1 cellular context compared by ENCODE assay signal in genomic region chr11:34233215-34233614, GRCh38.
A peak's percentile ranks its signal among the peaks of the same experiment; 100 is the strongest.
TF ChIP-seq lines count a peak whose summit lies in the region.

No MANE protein-coding gene starts in this region.

TF ChIP-seq in HepG2, 621 proteins besides CTCF, POLR2A, EP300 and RAD21 (continued from another document):
- TF ChIP-seq, protein P1, sequence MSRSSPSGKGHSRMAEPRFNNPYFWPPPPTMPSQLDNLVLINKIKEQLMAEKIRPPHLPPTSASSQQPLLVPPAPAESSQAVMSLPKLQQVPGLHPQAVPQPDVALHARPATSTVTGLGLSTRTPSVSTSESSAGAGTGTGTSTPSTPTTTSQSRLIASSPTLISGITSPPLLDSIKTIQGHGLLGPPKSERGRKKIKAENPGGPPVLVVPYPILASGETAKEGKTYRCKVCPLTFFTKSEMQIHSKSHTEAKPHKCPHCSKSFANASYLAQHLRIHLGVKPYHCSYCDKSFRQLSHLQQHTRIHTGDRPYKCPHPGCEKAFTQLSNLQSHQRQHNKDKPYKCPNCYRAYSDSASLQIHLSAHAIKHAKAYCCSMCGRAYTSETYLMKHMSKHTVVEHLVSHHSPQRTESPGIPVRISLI (CRISPR knock-in tag; IDR thresholded peaks at IDR 0.05; ENCODE audit: borderline replicate concordance), result peak; percentile 79; the same call in 1 of the 2 replicates
- TF ChIP-seq ZBTB33 (CRISPR knock-in tag; IDR thresholded peaks at IDR 0.05) (peak; percentile 85), ADNP (CRISPR knock-in tag; IDR thresholded peaks at IDR 0.05) (0 out of 2 replicates have a peak, but pooled peaks have one; percentile 20), JDP2 (CRISPR knock-in tag; IDR thresholded peaks at IDR 0.05; ENCODE audit: borderline replicate concordance) (no peak), ZFP36 (IDR thresholded peaks at IDR 0.05; ENCODE audit: borderline replicate concordance, low read depth, low read length, partially characterized antibody) (no peak), DBP (CRISPR knock-in tag; IDR thresholded peaks at IDR 0.05; ENCODE audit: not compliant biosample characterization) (no peak), MAFG (CRISPR knock-in tag; IDR thresholded peaks at IDR 0.05) (no peak), ZNF770 (CRISPR knock-in tag; IDR thresholded peaks at IDR 0.05) (peak; percentile 98), ZMYM3 (CRISPR knock-in tag; IDR thresholded peaks at IDR 0.05) (peak; percentile 87), ZBTB38 (CRISPR knock-in tag; IDR thresholded peaks at IDR 0.05) (peak; percentile 59; the same call in 1 of the 2 replicates), POLR2G (IDR thresholded peaks at IDR 0.05; ENCODE audit: low read depth, low read length) (no peak), ZMYM2 (CRISPR knock-in tag; IDR thresholded peaks at IDR 0.05) (0 out of 2 replicates have a peak, but pooled peaks have one; percentile 31), ZNF460 (CRISPR knock-in tag; IDR thresholded peaks at IDR 0.05; ENCODE audit: borderline replicate concordance) (peak; percentile 78; the same call in 1 of the 2 replicates), TRAFD1 (CRISPR knock-in tag; IDR thresholded peaks at IDR 0.05; ENCODE audit: borderline replicate concordance) (no peak)
- TF ChIP-seq, protein P2, sequence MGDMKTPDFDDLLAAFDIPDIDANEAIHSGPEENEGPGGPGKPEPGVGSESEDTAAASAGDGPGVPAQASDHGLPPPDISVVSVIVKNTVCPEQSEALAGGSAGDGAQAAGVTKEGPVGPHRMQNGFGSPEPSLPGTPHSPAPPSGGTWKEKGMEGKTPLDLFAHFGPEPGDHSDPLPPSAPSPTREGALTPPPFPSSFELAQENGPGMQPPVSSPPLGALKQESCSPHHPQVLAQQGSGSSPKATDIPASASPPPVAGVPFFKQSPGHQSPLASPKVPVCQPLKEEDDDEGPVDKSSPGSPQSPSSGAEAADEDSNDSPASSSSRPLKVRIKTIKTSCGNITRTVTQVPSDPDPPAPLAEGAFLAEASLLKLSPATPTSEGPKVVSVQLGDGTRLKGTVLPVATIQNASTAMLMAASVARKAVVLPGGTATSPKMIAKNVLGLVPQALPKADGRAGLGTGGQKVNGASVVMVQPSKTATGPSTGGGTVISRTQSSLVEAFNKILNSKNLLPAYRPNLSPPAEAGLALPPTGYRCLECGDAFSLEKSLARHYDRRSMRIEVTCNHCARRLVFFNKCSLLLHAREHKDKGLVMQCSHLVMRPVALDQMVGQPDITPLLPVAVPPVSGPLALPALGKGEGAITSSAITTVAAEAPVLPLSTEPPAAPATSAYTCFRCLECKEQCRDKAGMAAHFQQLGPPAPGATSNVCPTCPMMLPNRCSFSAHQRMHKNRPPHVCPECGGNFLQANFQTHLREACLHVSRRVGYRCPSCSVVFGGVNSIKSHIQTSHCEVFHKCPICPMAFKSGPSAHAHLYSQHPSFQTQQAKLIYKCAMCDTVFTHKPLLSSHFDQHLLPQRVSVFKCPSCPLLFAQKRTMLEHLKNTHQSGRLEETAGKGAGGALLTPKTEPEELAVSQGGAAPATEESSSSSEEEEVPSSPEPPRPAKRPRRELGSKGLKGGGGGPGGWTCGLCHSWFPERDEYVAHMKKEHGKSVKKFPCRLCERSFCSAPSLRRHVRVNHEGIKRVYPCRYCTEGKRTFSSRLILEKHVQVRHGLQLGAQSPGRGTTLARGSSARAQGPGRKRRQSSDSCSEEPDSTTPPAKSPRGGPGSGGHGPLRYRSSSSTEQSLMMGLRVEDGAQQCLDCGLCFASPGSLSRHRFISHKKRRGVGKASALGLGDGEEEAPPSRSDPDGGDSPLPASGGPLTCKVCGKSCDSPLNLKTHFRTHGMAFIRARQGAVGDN (CRISPR knock-in tag; IDR thresholded peaks at IDR 0.05), result 0 out of 2 replicates have a peak, but pooled peaks have one; percentile 14
- TF ChIP-seq, protein P3, sequence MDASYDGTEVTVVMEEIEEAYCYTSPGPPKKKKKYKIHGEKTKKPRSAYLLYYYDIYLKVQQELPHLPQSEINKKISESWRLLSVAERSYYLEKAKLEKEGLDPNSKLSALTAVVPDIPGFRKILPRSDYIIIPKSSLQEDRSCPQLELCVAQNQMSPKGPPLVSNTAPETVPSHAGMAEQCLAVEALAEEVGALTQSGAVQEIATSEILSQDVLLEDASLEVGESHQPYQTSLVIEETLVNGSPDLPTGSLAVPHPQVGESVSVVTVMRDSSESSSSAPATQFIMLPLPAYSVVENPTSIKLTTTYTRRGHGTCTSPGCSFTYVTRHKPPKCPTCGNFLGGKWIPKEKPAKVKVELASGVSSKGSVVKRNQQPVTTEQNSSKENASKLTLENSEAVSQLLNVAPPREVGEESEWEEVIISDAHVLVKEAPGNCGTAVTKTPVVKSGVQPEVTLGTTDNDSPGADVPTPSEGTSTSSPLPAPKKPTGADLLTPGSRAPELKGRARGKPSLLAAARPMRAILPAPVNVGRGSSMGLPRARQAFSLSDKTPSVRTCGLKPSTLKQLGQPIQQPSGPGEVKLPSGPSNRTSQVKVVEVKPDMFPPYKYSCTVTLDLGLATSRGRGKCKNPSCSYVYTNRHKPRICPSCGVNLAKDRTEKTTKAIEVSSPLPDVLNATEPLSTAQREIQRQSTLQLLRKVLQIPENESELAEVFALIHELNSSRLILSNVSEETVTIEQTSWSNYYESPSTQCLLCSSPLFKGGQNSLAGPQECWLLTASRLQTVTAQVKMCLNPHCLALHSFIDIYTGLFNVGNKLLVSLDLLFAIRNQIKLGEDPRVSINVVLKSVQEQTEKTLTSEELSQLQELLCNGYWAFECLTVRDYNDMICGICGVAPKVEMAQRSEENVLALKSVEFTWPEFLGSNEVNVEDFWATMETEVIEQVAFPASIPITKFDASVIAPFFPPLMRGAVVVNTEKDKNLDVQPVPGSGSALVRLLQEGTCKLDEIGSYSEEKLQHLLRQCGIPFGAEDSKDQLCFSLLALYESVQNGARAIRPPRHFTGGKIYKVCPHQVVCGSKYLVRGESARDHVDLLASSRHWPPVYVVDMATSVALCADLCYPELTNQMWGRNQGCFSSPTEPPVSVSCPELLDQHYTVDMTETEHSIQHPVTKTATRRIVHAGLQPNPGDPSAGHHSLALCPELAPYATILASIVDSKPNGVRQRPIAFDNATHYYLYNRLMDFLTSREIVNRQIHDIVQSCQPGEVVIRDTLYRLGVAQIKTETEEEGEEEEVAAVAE (CRISPR knock-in tag; IDR thresholded peaks at IDR 0.05; ENCODE audit: borderline replicate concordance), result no peak
